Comparison of ENCODE assay signal across 1 cellular context in the genomic region with DNA sequence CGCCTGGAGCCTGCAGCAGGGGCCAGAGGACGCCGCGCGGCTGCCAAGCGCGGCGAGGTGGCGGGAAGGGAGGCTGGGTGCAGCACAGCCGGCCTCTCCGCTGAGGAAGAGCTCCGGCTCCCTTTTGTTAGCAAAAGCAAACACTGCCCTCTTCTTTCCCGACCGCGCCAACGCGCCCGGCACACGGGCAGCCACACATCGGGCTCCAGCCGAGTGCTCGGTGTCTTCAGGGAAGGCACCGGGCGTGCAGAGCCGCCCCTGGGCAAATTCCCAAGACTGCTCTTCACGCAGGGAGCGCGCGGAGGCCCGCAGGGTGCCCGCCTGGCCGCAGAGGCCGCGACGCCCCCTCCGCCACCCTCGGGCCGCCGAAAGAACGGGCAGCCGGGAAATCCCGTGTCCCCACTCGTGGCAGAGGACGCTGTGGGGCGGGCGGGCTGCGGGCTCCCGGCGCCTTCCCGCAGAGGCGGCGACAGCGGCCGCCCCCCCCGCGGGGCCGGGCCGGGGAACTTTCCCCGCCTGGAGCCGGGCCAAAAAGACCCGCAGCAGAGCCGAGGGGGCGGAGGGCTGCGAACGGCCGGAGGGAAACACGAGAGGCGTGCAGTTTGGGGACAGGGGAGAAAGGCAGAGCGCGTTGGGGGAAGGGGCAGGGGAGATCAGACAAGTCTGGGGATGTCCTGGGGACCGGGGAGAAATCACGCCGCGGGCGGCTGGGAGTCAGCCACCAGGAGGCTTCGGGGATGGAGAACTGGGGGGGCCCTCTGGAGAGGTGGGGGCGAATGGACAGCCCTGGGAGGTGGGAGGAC.
TF ChIP-seq lines count a peak whose summit lies in the region.

No MANE protein-coding gene starts in this region.

TF ChIP-seq in HepG2, 621 proteins besides CTCF, POLR2A, EP300 and RAD21 (continued from another document and continues in another):
- TF ChIP-seq, protein P1, sequence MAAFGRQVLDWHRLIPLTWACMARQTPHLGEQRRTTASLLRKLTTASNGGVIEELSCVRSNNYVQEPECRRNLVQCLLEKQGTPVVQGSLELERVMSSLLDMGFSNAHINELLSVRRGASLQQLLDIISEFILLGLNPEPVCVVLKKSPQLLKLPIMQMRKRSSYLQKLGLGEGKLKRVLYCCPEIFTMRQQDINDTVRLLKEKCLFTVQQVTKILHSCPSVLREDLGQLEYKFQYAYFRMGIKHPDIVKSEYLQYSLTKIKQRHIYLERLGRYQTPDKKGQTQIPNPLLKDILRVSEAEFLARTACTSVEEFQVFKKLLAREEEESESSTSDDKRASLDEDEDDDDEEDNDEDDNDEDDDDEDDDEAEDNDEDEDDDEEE (CRISPR knock-in tag; IDR thresholded peaks at IDR 0.05) = no peak
- TF ChIP-seq ZBTB38 (CRISPR knock-in tag; IDR thresholded peaks at IDR 0.05) = no peak
- TF ChIP-seq ZNF737 (CRISPR knock-in tag; IDR thresholded peaks at IDR 0.05; ENCODE audit: borderline replicate concordance) = no peak
- TF ChIP-seq, protein P2, sequence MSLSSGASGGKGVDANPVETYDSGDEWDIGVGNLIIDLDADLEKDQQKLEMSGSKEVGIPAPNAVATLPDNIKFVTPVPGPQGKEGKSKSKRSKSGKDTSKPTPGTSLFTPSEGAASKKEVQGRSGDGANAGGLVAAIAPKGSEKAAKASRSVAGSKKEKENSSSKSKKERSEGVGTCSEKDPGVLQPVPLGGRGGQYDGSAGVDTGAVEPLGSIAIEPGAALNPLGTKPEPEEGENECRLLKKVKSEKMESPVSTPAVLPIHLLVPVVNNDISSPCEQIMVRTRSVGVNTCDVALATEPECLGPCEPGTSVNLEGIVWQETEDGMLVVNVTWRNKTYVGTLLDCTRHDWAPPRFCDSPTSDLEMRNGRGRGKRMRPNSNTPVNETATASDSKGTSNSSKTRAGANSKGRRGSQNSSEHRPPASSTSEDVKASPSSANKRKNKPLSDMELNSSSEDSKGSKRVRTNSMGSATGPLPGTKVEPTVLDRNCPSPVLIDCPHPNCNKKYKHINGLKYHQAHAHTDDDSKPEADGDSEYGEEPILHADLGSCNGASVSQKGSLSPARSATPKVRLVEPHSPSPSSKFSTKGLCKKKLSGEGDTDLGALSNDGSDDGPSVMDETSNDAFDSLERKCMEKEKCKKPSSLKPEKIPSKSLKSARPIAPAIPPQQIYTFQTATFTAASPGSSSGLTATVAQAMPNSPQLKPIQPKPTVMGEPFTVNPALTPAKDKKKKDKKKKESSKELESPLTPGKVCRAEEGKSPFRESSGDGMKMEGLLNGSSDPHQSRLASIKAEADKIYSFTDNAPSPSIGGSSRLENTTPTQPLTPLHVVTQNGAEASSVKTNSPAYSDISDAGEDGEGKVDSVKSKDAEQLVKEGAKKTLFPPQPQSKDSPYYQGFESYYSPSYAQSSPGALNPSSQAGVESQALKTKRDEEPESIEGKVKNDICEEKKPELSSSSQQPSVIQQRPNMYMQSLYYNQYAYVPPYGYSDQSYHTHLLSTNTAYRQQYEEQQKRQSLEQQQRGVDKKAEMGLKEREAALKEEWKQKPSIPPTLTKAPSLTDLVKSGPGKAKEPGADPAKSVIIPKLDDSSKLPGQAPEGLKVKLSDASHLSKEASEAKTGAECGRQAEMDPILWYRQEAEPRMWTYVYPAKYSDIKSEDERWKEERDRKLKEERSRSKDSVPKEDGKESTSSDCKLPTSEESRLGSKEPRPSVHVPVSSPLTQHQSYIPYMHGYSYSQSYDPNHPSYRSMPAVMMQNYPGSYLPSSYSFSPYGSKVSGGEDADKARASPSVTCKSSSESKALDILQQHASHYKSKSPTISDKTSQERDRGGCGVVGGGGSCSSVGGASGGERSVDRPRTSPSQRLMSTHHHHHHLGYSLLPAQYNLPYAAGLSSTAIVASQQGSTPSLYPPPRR (CRISPR knock-in tag; IDR thresholded peaks at IDR 0.05; ENCODE audit: borderline replicate concordance) = no peak
- no peak for TF ChIP-seq SMARCE1 (IDR thresholded peaks at IDR 0.05; ENCODE audit: borderline replicate concordance)
- TF ChIP-seq ZNF230 (CRISPR knock-in tag; IDR thresholded peaks at IDR 0.05) = no peak
- no peak for TF ChIP-seq MEIS1 (CRISPR knock-in tag; IDR thresholded peaks at IDR 0.05; ENCODE audit: borderline replicate concordance)
- TF ChIP-seq THYN1 (CRISPR knock-in tag; IDR thresholded peaks at IDR 0.05; ENCODE audit: borderline replicate concordance, low read depth) = no peak
- TF ChIP-seq ZNF713 (CRISPR knock-in tag; IDR thresholded peaks at IDR 0.05) = no peak
- TF ChIP-seq, protein P3, sequence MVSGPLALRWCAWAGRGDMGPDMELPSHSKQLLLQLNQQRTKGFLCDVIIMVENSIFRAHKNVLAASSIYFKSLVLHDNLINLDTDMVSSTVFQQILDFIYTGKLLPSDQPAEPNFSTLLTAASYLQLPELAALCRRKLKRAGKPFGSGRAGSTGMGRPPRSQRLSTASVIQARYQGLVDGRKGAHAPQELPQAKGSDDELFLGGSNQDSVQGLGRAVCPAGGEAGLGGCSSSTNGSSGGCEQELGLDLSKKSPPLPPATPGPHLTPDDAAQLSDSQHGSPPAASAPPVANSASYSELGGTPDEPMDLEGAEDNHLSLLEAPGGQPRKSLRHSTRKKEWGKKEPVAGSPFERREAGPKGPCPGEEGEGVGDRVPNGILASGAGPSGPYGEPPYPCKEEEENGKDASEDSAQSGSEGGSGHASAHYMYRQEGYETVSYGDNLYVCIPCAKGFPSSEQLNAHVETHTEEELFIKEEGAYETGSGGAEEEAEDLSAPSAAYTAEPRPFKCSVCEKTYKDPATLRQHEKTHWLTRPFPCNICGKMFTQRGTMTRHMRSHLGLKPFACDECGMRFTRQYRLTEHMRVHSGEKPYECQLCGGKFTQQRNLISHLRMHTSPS (CRISPR knock-in tag; IDR thresholded peaks at IDR 0.05; ENCODE audit: low read depth) = no peak
- no peak for TF ChIP-seq ELF4 (CRISPR knock-in tag; IDR thresholded peaks at IDR 0.05; ENCODE audit: borderline replicate concordance)
- TF ChIP-seq ESRRA (CRISPR knock-in tag; IDR thresholded peaks at IDR 0.05; ENCODE audit: low read depth) = 0 out of 2 replicates have a peak, but pooled peaks have one; percentile 25
- no peak for TF ChIP-seq HOXA3 (CRISPR knock-in tag; IDR thresholded peaks at IDR 0.05)
- no peak for TF ChIP-seq IRX3 (CRISPR knock-in tag; IDR thresholded peaks at IDR 0.05; ENCODE audit: borderline replicate concordance, low read depth)
- TF ChIP-seq, protein P4, sequence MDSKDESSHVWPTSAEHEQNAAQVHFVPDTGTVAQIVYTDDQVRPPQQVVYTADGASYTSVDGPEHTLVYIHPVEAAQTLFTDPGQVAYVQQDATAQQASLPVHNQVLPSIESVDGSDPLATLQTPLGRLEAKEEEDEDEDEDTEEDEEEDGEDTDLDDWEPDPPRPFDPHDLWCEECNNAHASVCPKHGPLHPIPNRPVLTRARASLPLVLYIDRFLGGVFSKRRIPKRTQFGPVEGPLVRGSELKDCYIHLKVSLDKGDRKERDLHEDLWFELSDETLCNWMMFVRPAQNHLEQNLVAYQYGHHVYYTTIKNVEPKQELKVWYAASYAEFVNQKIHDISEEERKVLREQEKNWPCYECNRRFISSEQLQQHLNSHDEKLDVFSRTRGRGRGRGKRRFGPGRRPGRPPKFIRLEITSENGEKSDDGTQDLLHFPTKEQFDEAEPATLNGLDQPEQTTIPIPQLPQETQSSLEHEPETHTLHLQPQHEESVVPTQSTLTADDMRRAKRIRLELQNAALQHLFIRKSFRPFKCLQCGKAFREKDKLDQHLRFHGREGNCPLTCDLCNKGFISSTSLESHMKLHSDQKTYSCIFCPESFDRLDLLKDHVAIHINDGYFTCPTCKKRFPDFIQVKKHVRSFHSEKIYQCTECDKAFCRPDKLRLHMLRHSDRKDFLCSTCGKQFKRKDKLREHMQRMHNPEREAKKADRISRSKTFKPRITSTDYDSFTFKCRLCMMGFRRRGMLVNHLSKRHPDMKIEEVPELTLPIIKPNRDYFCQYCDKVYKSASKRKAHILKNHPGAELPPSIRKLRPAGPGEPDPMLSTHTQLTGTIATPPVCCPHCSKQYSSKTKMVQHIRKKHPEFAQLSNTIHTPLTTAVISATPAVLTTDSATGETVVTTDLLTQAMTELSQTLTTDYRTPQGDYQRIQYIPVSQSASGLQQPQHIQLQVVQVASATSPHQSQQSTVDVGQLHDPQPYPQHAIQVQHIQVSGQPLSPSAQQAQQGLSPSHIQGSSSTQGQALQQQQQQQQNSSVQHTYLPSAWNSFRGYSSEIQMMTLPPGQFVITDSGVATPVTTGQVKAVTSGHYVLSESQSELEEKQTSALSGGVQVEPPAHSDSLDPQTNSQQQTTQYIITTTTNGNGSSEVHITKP (CRISPR knock-in tag; IDR thresholded peaks at IDR 0.05; ENCODE audit: low read depth) = no peak
- TF ChIP-seq ZNF331 (CRISPR knock-in tag; IDR thresholded peaks at IDR 0.05) = no peak
- TF ChIP-seq ZNF343 (CRISPR knock-in tag; IDR thresholded peaks at IDR 0.05) = 0 out of 2 replicates have a peak, but pooled peaks have one; percentile 34
- TF ChIP-seq ZFP82 (CRISPR knock-in tag; IDR thresholded peaks at IDR 0.05; ENCODE audit: borderline replicate concordance) = 0 out of 2 replicates have a peak, but pooled peaks have one; percentile 42
- TF ChIP-seq RELA (CRISPR knock-in tag; IDR thresholded peaks at IDR 0.05) = no peak
- TF ChIP-seq FOXK2 (IDR thresholded peaks at IDR 0.05) = no peak
- TF ChIP-seq ZNF34 (CRISPR knock-in tag; IDR thresholded peaks at IDR 0.05; ENCODE audit: borderline replicate concordance) = no peak
- TF ChIP-seq, protein P5, sequence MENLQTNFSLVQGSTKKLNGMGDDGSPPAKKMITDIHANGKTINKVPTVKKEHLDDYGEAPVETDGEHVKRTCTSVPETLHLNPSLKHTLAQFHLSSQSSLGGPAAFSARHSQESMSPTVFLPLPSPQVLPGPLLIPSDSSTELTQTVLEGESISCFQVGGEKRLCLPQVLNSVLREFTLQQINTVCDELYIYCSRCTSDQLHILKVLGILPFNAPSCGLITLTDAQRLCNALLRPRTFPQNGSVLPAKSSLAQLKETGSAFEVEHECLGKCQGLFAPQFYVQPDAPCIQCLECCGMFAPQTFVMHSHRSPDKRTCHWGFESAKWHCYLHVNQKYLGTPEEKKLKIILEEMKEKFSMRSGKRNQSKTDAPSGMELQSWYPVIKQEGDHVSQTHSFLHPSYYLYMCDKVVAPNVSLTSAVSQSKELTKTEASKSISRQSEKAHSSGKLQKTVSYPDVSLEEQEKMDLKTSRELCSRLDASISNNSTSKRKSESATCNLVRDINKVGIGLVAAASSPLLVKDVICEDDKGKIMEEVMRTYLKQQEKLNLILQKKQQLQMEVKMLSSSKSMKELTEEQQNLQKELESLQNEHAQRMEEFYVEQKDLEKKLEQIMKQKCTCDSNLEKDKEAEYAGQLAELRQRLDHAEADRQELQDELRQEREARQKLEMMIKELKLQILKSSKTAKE (CRISPR knock-in tag; IDR thresholded peaks at IDR 0.05; ENCODE audit: borderline replicate concordance) = no peak
- TF ChIP-seq MEIS2 (CRISPR knock-in tag; IDR thresholded peaks at IDR 0.05) = no peak
- peak; percentile 83; the same call in 1 of the 2 replicates for TF ChIP-seq ZNF556 (CRISPR knock-in tag; IDR thresholded peaks at IDR 0.05; ENCODE audit: borderline replicate concordance)
- no peak for TF ChIP-seq MTF1 (CRISPR knock-in tag; IDR thresholded peaks at IDR 0.05)
- TF ChIP-seq, protein P6, sequence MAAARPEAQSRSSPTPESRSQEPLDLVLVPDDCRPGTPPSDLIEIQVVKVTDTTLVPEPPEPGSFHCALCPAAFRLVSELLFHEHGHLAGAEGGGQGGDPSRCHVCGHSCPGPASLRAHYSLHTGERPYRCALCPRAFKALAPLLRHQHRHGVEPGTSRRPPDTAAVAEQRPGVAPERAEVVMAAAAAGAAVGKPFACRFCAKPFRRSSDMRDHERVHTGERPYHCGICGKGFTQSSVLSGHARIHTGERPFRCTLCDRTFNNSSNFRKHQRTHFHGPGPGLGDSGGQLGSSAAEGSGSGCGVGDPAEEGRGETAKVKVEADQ (CRISPR knock-in tag; IDR thresholded peaks at IDR 0.05; ENCODE audit: borderline replicate concordance) = no peak
- TF ChIP-seq, protein P7, sequence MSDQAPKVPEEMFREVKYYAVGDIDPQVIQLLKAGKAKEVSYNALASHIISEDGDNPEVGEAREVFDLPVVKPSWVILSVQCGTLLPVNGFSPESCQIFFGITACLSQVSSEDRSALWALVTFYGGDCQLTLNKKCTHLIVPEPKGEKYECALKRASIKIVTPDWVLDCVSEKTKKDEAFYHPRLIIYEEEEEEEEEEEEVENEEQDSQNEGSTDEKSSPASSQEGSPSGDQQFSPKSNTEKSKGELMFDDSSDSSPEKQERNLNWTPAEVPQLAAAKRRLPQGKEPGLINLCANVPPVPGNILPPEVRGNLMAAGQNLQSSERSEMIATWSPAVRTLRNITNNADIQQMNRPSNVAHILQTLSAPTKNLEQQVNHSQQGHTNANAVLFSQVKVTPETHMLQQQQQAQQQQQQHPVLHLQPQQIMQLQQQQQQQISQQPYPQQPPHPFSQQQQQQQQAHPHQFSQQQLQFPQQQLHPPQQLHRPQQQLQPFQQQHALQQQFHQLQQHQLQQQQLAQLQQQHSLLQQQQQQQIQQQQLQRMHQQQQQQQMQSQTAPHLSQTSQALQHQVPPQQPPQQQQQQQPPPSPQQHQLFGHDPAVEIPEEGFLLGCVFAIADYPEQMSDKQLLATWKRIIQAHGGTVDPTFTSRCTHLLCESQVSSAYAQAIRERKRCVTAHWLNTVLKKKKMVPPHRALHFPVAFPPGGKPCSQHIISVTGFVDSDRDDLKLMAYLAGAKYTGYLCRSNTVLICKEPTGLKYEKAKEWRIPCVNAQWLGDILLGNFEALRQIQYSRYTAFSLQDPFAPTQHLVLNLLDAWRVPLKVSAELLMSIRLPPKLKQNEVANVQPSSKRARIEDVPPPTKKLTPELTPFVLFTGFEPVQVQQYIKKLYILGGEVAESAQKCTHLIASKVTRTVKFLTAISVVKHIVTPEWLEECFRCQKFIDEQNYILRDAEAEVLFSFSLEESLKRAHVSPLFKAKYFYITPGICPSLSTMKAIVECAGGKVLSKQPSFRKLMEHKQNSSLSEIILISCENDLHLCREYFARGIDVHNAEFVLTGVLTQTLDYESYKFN (CRISPR knock-in tag; conservative IDR thresholded peaks at IDR 0.05) = 0 out of 2 replicates have a peak, but pooled peaks have one; percentile 33
- TF ChIP-seq ZNF709 (CRISPR knock-in tag; IDR thresholded peaks at IDR 0.05) = no peak
- TF ChIP-seq, protein P8, sequence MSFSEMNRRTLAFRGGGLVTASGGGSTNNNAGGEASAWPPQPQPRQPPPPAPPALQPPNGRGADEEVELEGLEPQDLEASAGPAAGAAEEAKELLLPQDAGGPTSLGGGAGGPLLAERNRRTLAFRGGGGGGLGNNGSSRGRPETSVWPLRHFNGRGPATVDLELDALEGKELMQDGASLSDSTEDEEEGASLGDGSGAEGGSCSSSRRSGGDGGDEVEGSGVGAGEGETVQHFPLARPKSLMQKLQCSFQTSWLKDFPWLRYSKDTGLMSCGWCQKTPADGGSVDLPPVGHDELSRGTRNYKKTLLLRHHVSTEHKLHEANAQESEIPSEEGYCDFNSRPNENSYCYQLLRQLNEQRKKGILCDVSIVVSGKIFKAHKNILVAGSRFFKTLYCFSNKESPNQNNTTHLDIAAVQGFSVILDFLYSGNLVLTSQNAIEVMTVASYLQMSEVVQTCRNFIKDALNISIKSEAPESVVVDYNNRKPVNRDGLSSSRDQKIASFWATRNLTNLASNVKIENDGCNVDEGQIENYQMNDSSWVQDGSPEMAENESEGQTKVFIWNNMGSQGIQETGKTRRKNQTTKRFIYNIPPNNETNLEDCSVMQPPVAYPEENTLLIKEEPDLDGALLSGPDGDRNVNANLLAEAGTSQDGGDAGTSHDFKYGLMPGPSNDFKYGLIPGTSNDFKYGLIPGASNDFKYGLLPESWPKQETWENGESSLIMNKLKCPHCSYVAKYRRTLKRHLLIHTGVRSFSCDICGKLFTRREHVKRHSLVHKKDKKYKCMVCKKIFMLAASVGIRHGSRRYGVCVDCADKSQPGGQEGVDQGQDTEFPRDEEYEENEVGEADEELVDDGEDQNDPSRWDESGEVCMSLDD (CRISPR knock-in tag; IDR thresholded peaks at IDR 0.05; ENCODE audit: borderline replicate concordance) = no peak
- no peak for TF ChIP-seq TOE1 (CRISPR knock-in tag; IDR thresholded peaks at IDR 0.05)
